In genomic region chr2:14654733-14655346, GRCh38 we compare ENCODE assay signal across 12 cellular contexts. TPM values are rescaled to one million over a fixed set of nuclear protein-coding genes. Genes with fewer than 3 reads are reported as not detected.
DNase-seq lines count a peak whose midpoint lies in the region; ATAC-seq, FAIRE-seq and TF ChIP-seq lines count a peak whose summit lies in the region.
"Had no signal": no experiment of that assay in that cellular context is flagged by ENCODE, and none has a peak within 500 bp of the region (broad histone marks: within the 10 kb centered on the region; RNA-seq: fewer than 3 reads in every experiment).

No MANE protein-coding gene starts in this region.

- H3K27ac ChIP-seq in breast epithelium (no peak overlapping the region), kidney (ENCODE audit: low read depth in 2 of 2, low read length in 2 of 2) (no peak overlapping the region), osteoblast (ENCODE audit: low read depth, low read length) (no peak overlapping the region)

- no peak overlapping the region for H3K4me2 ChIP-seq in osteoblast (ENCODE audit: insufficient read depth, low read length)

- H3K9me3 ChIP-seq in breast epithelium, result no peaks in the 10 kb centered on the region
- H3K9me3 ChIP-seq in kidney (ENCODE audit: control insufficient read depth in 1 of 2, low read length in 2 of 2), result no peaks in the 10 kb centered on the region
- H3K9me3 ChIP-seq in osteoblast (ENCODE audit: low read depth, low read length), result no peaks in the 10 kb centered on the region

- no peak overlapping the region for H3K9ac ChIP-seq in kidney (ENCODE audit: low read length in 2 of 2)

- H3K4me1 ChIP-seq in breast epithelium, result no peaks in the 10 kb centered on the region
- H3K4me1 ChIP-seq in kidney (ENCODE audit: control insufficient read depth in 1 of 2, insufficient read depth in 1 of 2, low read depth in 1 of 2, low read length in 2 of 2), result no peaks in the 10 kb centered on the region
- no peaks in the 10 kb centered on the region for H3K4me1 ChIP-seq in osteoblast (ENCODE audit: insufficient read depth, low read length)

- intact Hi-C loops in breast epithelium (cut with DNase I; ENCODE audit: low total_unique reads), result no loop called here
- intact Hi-C loops in kidney (cut with DNase I), result no loop called here

- ATAC-seq in GM18498 (IDR thresholded peaks at IDR 0.05; ENCODE audit: unreplicated experiment), result peak; percentile 90
- peak; percentile 91 for ATAC-seq in GM19452 (IDR thresholded peaks at IDR 0.05; ENCODE audit: unreplicated experiment)
- peak; percentile 93 for ATAC-seq in HG02852 (IDR thresholded peaks at IDR 0.05; ENCODE audit: unreplicated experiment)
- ATAC-seq in HG03460 (IDR thresholded peaks at IDR 0.05; ENCODE audit: unreplicated experiment), result peak; percentile 89
- ATAC-seq: WTC11 had no signal

- TF ChIP-seq CTCF in breast epithelium (IDR thresholded peaks at IDR 0.05) (no peak), kidney (IDR thresholded peaks at IDR 0.05; ENCODE audit: borderline replicate concordance, extremely low read depth, insufficient read depth) (no peak), osteoblast (IDR thresholded peaks at IDR 0.05; ENCODE audit: extremely low read depth, low read depth, low read length) (no peak)

- H3K79me2 ChIP-seq in osteoblast (ENCODE audit: insufficient read depth, low read length), result no peaks in the 10 kb centered on the region

- no peak for TF ChIP-seq POLR2A in breast epithelium (IDR thresholded peaks at IDR 0.05)

- H3K4me3 ChIP-seq in breast epithelium, result no peak overlapping the region
- H3K4me3 ChIP-seq in kidney (ENCODE audit: low read length in 2 of 2), result no peak overlapping the region
- no peak overlapping the region for H3K4me3 ChIP-seq in osteoblast (ENCODE audit: insufficient read depth, low read length)

- DNase-seq in NCI-H146 treated with DMSO at 0.1 percent for 48 hours (lab: John Stamatoyannopoulos, UW; ENCODE audit: unreplicated experiment) (no peak), breast epithelium (ENCODE audit: low spot score in 2 of 2) (no peak), kidney (no peak), osteoblast (ENCODE audit: insufficient read length, low spot score, missing footprints) (no peak)
- DNase-seq: activated T-cell treated with anti-CD3 and anti-CD28 coated beads, Interleukin-2, amount 50 U/mL, for 72 hours; EL; SHP77 treated with DMSO at 0.1 percent for 48 hours had no signal

- H4K20me1 ChIP-seq in osteoblast (ENCODE audit: insufficient read depth, low read length), result no peaks in the 10 kb centered on the region

- no peak for FAIRE-seq in kidney (lab: Jason Lieb, UNC)

- no peaks in the 10 kb centered on the region for H3K27me3 ChIP-seq in breast epithelium
- H3K27me3 ChIP-seq in osteoblast (ENCODE audit: insufficient read depth, low read length), result no peaks in the 10 kb centered on the region

- no peak overlapping the region for H2AFZ ChIP-seq in osteoblast (ENCODE audit: low read length)

- no peaks in the 10 kb centered on the region for H3K36me3 ChIP-seq in breast epithelium
- peaks cover 0 to 2% of the 10 kb centered on the region in 2 donors for H3K36me3 ChIP-seq in kidney (ENCODE audit: control insufficient read depth in 1 of 2, insufficient read depth in 2 of 2, low read length in 2 of 2)
- no peaks in the 10 kb centered on the region for H3K36me3 ChIP-seq in osteoblast (ENCODE audit: insufficient read depth, low read length)

RNA-seq across cellular contexts. Expression of gene LRATD1, which starts 22.3 kb away (rescaled TPM):
- total RNA-seq in breast epithelium (1 to 10 TPM; 1.6 to 10.0 (median 4.9) TPM), kidney (17.3 TPM), osteoblast (5.8 and 10.0 TPM in 2 replicates)
- 4.2 TPM for polyA plus RNA-seq in kidney (ENCODE audit: insufficient read depth, low read depth, low replicate concordance)
- total RNA-seq: activated T-cell treated with anti-CD3 and anti-CD28 coated beads, Interleukin-2, amount 50 U/mL, for 72 hours had no signal
